23 cellular contexts compared by ENCODE assay signal in the genomic region with DNA sequence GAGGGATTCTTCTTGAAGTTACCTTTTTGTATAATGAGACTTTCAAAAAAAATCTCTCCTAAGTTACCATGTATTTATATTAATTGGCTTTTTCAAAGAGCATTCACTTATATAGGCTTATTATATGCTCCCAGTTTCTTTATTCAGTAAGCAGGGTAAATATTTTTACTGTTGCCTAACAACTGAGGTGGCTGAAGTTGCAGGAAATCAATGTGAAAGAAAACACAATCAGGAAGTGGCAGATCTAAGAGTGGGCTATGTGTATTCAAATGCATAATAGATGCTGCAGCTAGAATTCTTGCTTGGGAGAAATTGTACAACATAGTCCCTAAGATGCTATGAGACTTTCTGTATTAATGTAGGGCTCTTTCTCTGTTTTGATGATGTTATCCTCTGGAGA.
DNase-seq lines count a peak whose midpoint lies in the region; ATAC-seq and TF ChIP-seq lines count a peak whose summit lies in the region.
"Had no signal": no experiment of that assay in that cellular context is flagged by ENCODE, and none has a peak within 500 bp of the region (broad histone marks: within the 10 kb centered on the region; RNA-seq: fewer than 3 reads in every experiment).

No MANE protein-coding gene starts in this region.

- no peaks in the 10 kb centered on the region for H3K36me3 Mint-ChIP-seq in stimulated activated effector memory CD8-positive, alpha-beta T cell treated with anti-CD3 and anti-CD28 coated beads, Interleukin-12 subunit alpha, Interleukin-12 subunit beta, amount 100 ng/mL, for 72 hours
- H3K36me3 Mint-ChIP-seq: CD14-positive monocyte, mesothelial cell of epicardium had no signal

- H3K4me1 ChIP-seq in neuron (ENCODE audit: insufficient read depth, low read length): peaks cover 9% of the 10 kb centered on the region
- H3K4me1 ChIP-seq: A549, stomach, upper lobe of right lung had no signal

- H3K4me1 Mint-ChIP-seq in stimulated activated effector memory CD8-positive, alpha-beta T cell treated with anti-CD3 and anti-CD28 coated beads, Interleukin-12 subunit alpha, Interleukin-12 subunit beta, amount 100 ng/mL, for 72 hours: no peaks in the 10 kb centered on the region
- H3K4me1 Mint-ChIP-seq: activated T-helper 17 cell treated with anti-CD3 and anti-CD28 coated beads, Interleukin-2, amount 50 U/mL, for 72 hours; CD14-positive monocyte had no signal

- H3K9me3 ChIP-seq in neuron (ENCODE audit: low read length): no peaks in the 10 kb centered on the region
- H3K9me3 ChIP-seq: A549, adrenal gland, SJCRH30, stomach, upper lobe of right lung had no signal

- no peak overlapping the region for H3K4me3 Mint-ChIP-seq in stimulated activated effector memory CD8-positive, alpha-beta T cell treated with anti-CD3 and anti-CD28 coated beads, Interleukin-12 subunit alpha, Interleukin-12 subunit beta, amount 100 ng/mL, for 72 hours
- H3K4me3 Mint-ChIP-seq: activated T-helper 17 cell treated with anti-CD3 and anti-CD28 coated beads, Interleukin-2, amount 50 U/mL, for 72 hours; CD14-positive monocyte; mesothelial cell of epicardium; neural crest cell had no signal

- TF ChIP-seq CTCF in VCaP (conservative IDR thresholded peaks at IDR 0.05): no peak

- H3K36me3 ChIP-seq in neuron (ENCODE audit: insufficient read depth, low read length): no peaks in the 10 kb centered on the region
- H3K36me3 ChIP-seq: adrenal gland, cardiac muscle cell, SJCRH30, stomach, upper lobe of right lung had no signal

- H3K27me3 ChIP-seq in neuron (ENCODE audit: insufficient read depth, low read length): no peaks in the 10 kb centered on the region
- H3K27me3 ChIP-seq: adrenal gland, cardiac muscle cell, SJCRH30, stomach, upper lobe of right lung had no signal

- DNase-seq in NCI-H345 (lab: John Stamatoyannopoulos, UW) (peak; percentile 24), NCI-H345 treated with DMSO at 0.1 percent for 48 hours (lab: John Stamatoyannopoulos, UW; ENCODE audit: unreplicated experiment) (no peak), NCI-H146 (lab: John Stamatoyannopoulos, UW) (peak; percentile 62), substantia nigra (lab: John Stamatoyannopoulos, UW) (no peak), H4 (ENCODE audit: low spot score) (no peak)
- DNase-seq in stimulated activated effector memory CD8-positive, alpha-beta T cell treated with anti-CD3 and anti-CD28 coated beads, Interleukin-12 subunit alpha, Interleukin-12 subunit beta, amount 100 ng/mL, for 72 hours (ENCODE audit: low spot score in 2 of 2): no peak
- DNase-seq: activated CD4-positive, alpha-beta T cell treated with anti-CD3 and anti-CD28 coated beads for 1 hour; adrenal gland; MM.1S; NCI-H226; retina; SJCRH30; stomach; upper lobe of right lung had no signal

- H3K4me3 ChIP-seq in neuron (ENCODE audit: low read length): no peak overlapping the region
- H3K4me3 ChIP-seq: A549, adrenal gland, cardiac muscle cell, SJCRH30, stomach, upper lobe of right lung had no signal

- no peak overlapping the region for H3K27ac Mint-ChIP-seq in stimulated activated effector memory CD8-positive, alpha-beta T cell treated with anti-CD3 and anti-CD28 coated beads, Interleukin-12 subunit alpha, Interleukin-12 subunit beta, amount 100 ng/mL, for 72 hours
- H3K27ac Mint-ChIP-seq: activated T-helper 17 cell treated with anti-CD3 and anti-CD28 coated beads, Interleukin-2, amount 50 U/mL, for 72 hours; CD14-positive monocyte; mesothelial cell of epicardium had no signal

- peak overlapping the region; percentile 55 for H2AFZ ChIP-seq in neuron (ENCODE audit: low read depth, low read length)

- no peak for ATAC-seq in stimulated activated effector memory CD8-positive, alpha-beta T cell treated with anti-CD3 and anti-CD28 coated beads, Interleukin-12 subunit alpha, Interleukin-12 subunit beta, amount 100 ng/mL, for 72 hours
- ATAC-seq: A549; activated T-helper 17 cell treated with anti-CD3 and anti-CD28 coated beads, Interleukin-2, amount 50 U/mL, for 72 hours; HCT116; upper lobe of right lung had no signal

- peak overlapping the region; percentile 29 for H3K27ac ChIP-seq in VCaP
- no peak overlapping the region for H3K27ac ChIP-seq in substantia nigra (ENCODE audit: low read depth, low read length, poor library complexity, severe bottlenecking)
- H3K27ac ChIP-seq: A549, adrenal gland, cardiac muscle cell, SJCRH30, stomach, upper lobe of right lung had no signal

- H3K9me3 Mint-ChIP-seq in stimulated activated effector memory CD8-positive, alpha-beta T cell treated with anti-CD3 and anti-CD28 coated beads, Interleukin-12 subunit alpha, Interleukin-12 subunit beta, amount 100 ng/mL, for 72 hours: peaks cover 10% of the 10 kb centered on the region

Comparison
In these comparisons a context has a peak if more than half of its experiments do, and no peak if none do; other contexts are left out.
1. DNase-seq: peak in NCI-H345 (single experiment) and NCI-H146 (single experiment); none in NCI-H345 treated with DMSO at 0.1 percent for 48 hours (single experiment), substantia nigra (0 of 49), stimulated activated effector memory CD8-positive, alpha-beta T cell treated with anti-CD3 and anti-CD28 coated beads, Interleukin-12 subunit alpha, Interleukin-12 subunit beta, amount 100 ng/mL, for 72 hours (0 of 2) and H4 (single experiment).